1 cellular context compared by ENCODE assay signal in genomic region chrX:124338733-124339514, GRCh38.
TF ChIP-seq lines count a peak whose summit lies in the region.

No MANE protein-coding gene starts in this region.

TF ChIP-seq in GM12878, 131 proteins besides CTCF, POLR2A, EP300 and RAD21 (continued from another document):
- TF ChIP-seq, protein P1, sequence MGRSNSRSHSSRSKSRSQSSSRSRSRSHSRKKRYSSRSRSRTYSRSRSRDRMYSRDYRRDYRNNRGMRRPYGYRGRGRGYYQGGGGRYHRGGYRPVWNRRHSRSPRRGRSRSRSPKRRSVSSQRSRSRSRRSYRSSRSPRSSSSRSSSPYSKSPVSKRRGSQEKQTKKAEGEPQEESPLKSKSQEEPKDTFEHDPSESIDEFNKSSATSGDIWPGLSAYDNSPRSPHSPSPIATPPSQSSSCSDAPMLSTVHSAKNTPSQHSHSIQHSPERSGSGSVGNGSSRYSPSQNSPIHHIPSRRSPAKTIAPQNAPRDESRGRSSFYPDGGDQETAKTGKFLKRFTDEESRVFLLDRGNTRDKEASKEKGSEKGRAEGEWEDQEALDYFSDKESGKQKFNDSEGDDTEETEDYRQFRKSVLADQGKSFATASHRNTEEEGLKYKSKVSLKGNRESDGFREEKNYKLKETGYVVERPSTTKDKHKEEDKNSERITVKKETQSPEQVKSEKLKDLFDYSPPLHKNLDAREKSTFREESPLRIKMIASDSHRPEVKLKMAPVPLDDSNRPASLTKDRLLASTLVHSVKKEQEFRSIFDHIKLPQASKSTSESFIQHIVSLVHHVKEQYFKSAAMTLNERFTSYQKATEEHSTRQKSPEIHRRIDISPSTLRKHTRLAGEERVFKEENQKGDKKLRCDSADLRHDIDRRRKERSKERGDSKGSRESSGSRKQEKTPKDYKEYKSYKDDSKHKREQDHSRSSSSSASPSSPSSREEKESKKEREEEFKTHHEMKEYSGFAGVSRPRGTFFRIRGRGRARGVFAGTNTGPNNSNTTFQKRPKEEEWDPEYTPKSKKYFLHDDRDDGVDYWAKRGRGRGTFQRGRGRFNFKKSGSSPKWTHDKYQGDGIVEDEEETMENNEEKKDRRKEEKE (IDR thresholded peaks at IDR 0.05): no peak
